ENCODE assay signal across 1 cellular context in the genomic region with DNA sequence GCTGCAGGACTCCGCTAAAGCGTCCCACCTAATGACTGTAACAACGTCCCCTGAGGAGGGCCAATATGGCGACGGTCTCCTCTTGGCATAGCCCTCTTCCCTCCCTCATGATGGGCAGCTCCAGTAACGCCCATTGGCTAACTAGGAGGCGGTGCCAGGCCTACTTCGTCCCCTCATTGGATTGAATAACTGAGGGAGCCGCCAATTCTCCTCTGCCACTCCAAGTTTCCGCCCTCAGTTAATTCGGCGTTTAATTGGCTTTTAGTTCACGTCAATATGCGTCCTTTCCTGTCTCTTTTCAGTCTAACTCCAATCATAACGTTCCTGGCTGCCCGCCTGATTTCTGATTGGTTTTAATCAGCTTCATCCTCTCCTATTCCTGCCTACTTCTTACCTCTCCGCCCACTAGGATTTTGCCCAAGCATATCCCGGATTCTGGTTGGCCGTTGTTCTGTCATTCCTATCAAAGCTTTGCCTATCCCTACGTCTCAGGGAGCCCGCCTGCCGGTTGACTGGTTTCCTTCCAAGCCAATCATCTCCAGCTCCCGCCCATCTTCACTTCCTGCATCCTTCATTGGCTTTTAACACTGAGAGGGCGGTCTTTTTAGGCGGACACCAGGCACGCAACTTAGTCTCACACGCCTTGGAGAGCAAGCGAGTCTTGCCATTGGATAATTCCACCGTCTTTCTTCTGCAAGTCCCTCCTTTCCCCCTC.
A peak's percentile ranks its signal among the peaks of the same experiment; 100 is the strongest.
TF ChIP-seq lines count a peak whose summit lies in the region.

No MANE protein-coding gene starts in this region.

TF ChIP-seq in K562, 482 proteins besides CTCF, POLR2A, EP300 and RAD21 (continued from another document and continues in another):
- TF ChIP-seq BDP1 (IDR thresholded peaks at IDR 0.05; ENCODE audit: insufficient read depth, insufficient read length): no peak
- no peak for TF ChIP-seq PHF20 (IDR thresholded peaks at IDR 0.05; ENCODE audit: partially characterized antibody)
- no peak for TF ChIP-seq ZNF408 (CRISPR knock-in tag; IDR thresholded peaks at IDR 0.05; ENCODE audit: low read depth)
- no peak for TF ChIP-seq ZNF77 (CRISPR knock-in tag; IDR thresholded peaks at IDR 0.05)
- TF ChIP-seq, protein P1, sequence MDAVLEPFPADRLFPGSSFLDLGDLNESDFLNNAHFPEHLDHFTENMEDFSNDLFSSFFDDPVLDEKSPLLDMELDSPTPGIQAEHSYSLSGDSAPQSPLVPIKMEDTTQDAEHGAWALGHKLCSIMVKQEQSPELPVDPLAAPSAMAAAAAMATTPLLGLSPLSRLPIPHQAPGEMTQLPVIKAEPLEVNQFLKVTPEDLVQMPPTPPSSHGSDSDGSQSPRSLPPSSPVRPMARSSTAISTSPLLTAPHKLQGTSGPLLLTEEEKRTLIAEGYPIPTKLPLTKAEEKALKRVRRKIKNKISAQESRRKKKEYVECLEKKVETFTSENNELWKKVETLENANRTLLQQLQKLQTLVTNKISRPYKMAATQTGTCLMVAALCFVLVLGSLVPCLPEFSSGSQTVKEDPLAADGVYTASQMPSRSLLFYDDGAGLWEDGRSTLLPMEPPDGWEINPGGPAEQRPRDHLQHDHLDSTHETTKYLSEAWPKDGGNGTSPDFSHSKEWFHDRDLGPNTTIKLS (IDR thresholded peaks at IDR 0.05; ENCODE audit: borderline replicate concordance, low read depth): peak; percentile 80
- TF ChIP-seq STAT5B (CRISPR knock-in tag; IDR thresholded peaks at IDR 0.05): no peak
- no peak for TF ChIP-seq CC2D1A (IDR thresholded peaks at IDR 0.05)
- no peak for TF ChIP-seq ZNF124 (CRISPR knock-in tag; IDR thresholded peaks at IDR 0.05)
- no peak for TF ChIP-seq E2F3 (CRISPR knock-in tag; IDR thresholded peaks at IDR 0.05)
- no peak for TF ChIP-seq FOXK1 (CRISPR knock-in tag; IDR thresholded peaks at IDR 0.05; ENCODE audit: borderline replicate concordance)
- TF ChIP-seq, protein P2, sequence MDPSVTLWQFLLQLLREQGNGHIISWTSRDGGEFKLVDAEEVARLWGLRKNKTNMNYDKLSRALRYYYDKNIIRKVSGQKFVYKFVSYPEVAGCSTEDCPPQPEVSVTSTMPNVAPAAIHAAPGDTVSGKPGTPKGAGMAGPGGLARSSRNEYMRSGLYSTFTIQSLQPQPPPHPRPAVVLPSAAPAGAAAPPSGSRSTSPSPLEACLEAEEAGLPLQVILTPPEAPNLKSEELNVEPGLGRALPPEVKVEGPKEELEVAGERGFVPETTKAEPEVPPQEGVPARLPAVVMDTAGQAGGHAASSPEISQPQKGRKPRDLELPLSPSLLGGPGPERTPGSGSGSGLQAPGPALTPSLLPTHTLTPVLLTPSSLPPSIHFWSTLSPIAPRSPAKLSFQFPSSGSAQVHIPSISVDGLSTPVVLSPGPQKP (CRISPR knock-in tag; IDR thresholded peaks at IDR 0.05): no peak
- no peak for TF ChIP-seq ZNF780A (CRISPR knock-in tag; IDR thresholded peaks at IDR 0.05)
- no peak for TF ChIP-seq PRPF4 (IDR thresholded peaks at IDR 0.05; ENCODE audit: insufficient read depth, low read depth, low read length, poor library complexity, severe bottlenecking)
- TF ChIP-seq CBX3 (IDR thresholded peaks at IDR 0.05; ENCODE audit: borderline replicate concordance in 1 of 2, low read length in 2 of 2): no peak
- no peak for TF ChIP-seq NFIX (CRISPR knock-in tag; IDR thresholded peaks at IDR 0.05; ENCODE audit: low read depth)
- TF ChIP-seq PTBP1 (IDR thresholded peaks at IDR 0.05; ENCODE audit: low read depth, low read length): no peak
- TF ChIP-seq C11orf30 (IDR thresholded peaks at IDR 0.05; ENCODE audit: low read depth): no peak
- TF ChIP-seq GABPB1 (CRISPR knock-in tag; IDR thresholded peaks at IDR 0.05): peak; percentile 49
- TF ChIP-seq FOS (IDR thresholded peaks at IDR 0.05; ENCODE audit: extremely low read depth, insufficient read length): peak; percentile 98
- no peak for TF ChIP-seq NCOA1 (IDR thresholded peaks at IDR 0.05; ENCODE audit: low read depth)
- peak; percentile 57; the same call in 1 of the 2 replicates for TF ChIP-seq MYC (IDR thresholded peaks at IDR 0.05; ENCODE audit: low read depth, low read length)
- TF ChIP-seq MYC (CRISPR knock-in tag; IDR thresholded peaks at IDR 0.05; ENCODE audit: borderline replicate concordance, low read depth): no peak
- peak; percentile 83 for TF ChIP-seq KDM5B (IDR thresholded peaks at IDR 0.05; ENCODE audit: insufficient replicate concordance, low read depth, low read length)
- peak; percentile 39; the same call in 1 of the 2 replicates for TF ChIP-seq HCFC1 (IDR thresholded peaks at IDR 0.05; ENCODE audit: low read depth, low read length)
- TF ChIP-seq, protein P3, sequence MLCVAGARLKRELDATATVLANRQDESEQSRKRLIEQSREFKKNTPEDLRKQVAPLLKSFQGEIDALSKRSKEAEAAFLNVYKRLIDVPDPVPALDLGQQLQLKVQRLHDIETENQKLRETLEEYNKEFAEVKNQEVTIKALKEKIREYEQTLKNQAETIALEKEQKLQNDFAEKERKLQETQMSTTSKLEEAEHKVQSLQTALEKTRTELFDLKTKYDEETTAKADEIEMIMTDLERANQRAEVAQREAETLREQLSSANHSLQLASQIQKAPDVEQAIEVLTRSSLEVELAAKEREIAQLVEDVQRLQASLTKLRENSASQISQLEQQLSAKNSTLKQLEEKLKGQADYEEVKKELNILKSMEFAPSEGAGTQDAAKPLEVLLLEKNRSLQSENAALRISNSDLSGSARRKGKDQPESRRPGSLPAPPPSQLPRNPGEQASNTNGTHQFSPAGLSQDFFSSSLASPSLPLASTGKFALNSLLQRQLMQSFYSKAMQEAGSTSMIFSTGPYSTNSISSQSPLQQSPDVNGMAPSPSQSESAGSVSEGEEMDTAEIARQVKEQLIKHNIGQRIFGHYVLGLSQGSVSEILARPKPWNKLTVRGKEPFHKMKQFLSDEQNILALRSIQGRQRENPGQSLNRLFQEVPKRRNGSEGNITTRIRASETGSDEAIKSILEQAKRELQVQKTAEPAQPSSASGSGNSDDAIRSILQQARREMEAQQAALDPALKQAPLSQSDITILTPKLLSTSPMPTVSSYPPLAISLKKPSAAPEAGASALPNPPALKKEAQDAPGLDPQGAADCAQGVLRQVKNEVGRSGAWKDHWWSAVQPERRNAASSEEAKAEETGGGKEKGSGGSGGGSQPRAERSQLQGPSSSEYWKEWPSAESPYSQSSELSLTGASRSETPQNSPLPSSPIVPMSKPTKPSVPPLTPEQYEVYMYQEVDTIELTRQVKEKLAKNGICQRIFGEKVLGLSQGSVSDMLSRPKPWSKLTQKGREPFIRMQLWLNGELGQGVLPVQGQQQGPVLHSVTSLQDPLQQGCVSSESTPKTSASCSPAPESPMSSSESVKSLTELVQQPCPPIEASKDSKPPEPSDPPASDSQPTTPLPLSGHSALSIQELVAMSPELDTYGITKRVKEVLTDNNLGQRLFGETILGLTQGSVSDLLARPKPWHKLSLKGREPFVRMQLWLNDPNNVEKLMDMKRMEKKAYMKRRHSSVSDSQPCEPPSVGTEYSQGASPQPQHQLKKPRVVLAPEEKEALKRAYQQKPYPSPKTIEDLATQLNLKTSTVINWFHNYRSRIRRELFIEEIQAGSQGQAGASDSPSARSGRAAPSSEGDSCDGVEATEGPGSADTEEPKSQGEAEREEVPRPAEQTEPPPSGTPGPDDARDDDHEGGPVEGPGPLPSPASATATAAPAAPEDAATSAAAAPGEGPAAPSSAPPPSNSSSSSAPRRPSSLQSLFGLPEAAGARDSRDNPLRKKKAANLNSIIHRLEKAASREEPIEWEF (CRISPR knock-in tag; IDR thresholded peaks at IDR 0.05): peak; percentile 59; the same call in 1 of the 2 replicates
- no peak for TF ChIP-seq TEAD2 (tag; IDR thresholded peaks at IDR 0.05)
- TF ChIP-seq, protein P4, sequence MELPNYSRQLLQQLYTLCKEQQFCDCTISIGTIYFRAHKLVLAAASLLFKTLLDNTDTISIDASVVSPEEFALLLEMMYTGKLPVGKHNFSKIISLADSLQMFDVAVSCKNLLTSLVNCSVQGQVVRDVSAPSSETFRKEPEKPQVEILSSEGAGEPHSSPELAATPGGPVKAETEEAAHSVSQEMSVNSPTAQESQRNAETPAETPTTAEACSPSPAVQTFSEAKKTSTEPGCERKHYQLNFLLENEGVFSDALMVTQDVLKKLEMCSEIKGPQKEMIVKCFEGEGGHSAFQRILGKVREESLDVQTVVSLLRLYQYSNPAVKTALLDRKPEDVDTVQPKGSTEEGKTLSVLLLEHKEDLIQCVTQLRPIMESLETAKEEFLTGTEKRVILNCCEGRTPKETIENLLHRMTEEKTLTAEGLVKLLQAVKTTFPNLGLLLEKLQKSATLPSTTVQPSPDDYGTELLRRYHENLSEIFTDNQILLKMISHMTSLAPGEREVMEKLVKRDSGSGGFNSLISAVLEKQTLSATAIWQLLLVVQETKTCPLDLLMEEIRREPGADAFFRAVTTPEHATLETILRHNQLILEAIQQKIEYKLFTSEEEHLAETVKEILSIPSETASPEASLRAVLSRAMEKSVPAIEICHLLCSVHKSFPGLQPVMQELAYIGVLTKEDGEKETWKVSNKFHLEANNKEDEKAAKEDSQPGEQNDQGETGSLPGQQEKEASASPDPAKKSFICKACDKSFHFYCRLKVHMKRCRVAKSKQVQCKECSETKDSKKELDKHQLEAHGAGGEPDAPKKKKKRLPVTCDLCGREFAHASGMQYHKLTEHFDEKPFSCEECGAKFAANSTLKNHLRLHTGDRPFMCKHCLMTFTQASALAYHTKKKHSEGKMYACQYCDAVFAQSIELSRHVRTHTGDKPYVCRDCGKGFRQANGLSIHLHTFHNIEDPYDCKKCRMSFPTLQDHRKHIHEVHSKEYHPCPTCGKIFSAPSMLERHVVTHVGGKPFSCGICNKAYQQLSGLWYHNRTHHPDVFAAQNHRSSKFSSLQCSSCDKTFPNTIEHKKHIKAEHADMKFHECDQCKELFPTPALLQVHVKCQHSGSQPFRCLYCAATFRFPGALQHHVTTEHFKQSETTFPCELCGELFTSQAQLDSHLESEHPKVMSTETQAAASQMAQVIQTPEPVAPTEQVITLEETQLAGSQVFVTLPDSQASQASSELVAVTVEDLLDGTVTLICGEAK (IDR thresholded peaks at IDR 0.05): peak; percentile 88
- TF ChIP-seq, protein P4 (CRISPR knock-in tag; IDR thresholded peaks at IDR 0.05): no peak
- no peak for TF ChIP-seq TCF7L2 (IDR thresholded peaks at IDR 0.05; ENCODE audit: low read depth, low read length)
- TF ChIP-seq ZNF431 (CRISPR knock-in tag; IDR thresholded peaks at IDR 0.05): no peak
- TF ChIP-seq ELF2 (CRISPR knock-in tag; IDR thresholded peaks at IDR 0.05): peak; percentile 79
- TF ChIP-seq, protein P5, sequence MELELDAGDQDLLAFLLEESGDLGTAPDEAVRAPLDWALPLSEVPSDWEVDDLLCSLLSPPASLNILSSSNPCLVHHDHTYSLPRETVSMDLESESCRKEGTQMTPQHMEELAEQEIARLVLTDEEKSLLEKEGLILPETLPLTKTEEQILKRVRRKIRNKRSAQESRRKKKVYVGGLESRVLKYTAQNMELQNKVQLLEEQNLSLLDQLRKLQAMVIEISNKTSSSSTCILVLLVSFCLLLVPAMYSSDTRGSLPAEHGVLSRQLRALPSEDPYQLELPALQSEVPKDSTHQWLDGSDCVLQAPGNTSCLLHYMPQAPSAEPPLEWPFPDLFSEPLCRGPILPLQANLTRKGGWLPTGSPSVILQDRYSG (tag; conservative IDR thresholded peaks at IDR 0.05; ENCODE audit: low read depth): no peak
- TF ChIP-seq IFI16 (CRISPR knock-in tag; IDR thresholded peaks at IDR 0.05): no peak
- TF ChIP-seq PML (IDR thresholded peaks at IDR 0.05; ENCODE audit: low read length): peak; percentile 82
- TF ChIP-seq, protein P6, sequence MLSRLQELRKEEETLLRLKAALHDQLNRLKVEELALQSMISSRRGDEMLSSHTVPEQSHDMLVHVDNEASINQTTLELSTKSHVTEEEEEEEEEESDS (CRISPR knock-in tag; IDR thresholded peaks at IDR 0.05): no peak
- TF ChIP-seq SIX5 (IDR thresholded peaks at IDR 0.05; ENCODE audit: borderline replicate concordance in 1 of 2, insufficient read depth in 1 of 2, low read depth in 1 of 2, low read length in 2 of 2): no peak
- no peak for TF ChIP-seq BCOR (IDR thresholded peaks at IDR 0.05)
- TF ChIP-seq ZNF121 (CRISPR knock-in tag; conservative IDR thresholded peaks at IDR 0.05): no peak
- no peak for TF ChIP-seq ZKSCAN1 (IDR thresholded peaks at IDR 0.05; ENCODE audit: low read depth, low read length)
- TF ChIP-seq CBX2 (IDR thresholded peaks at IDR 0.05; ENCODE audit: insufficient read depth, low read length, poor library complexity, severe bottlenecking): no peak
- TF ChIP-seq BRD4 (IDR thresholded peaks at IDR 0.05): no peak; the same call in 1 of the 2 replicates
